In genomic region chr10:11563936-11564335, GRCh38 we compare ENCODE assay signal across 16 cellular contexts. TPM values are rescaled to one million over a fixed set of nuclear protein-coding genes. Genes with fewer than 3 reads are reported as not detected.
DNase-seq lines count a peak whose midpoint lies in the region; FAIRE-seq and TF ChIP-seq lines count a peak whose summit lies in the region.
"Had no signal": no experiment of that assay in that cellular context is flagged by ENCODE, and none has a peak within 500 bp of the region (broad histone marks: within the 10 kb centered on the region; RNA-seq: fewer than 3 reads in every experiment).

No MANE protein-coding gene starts in this region.

- H2BK5ac ChIP-seq in mesendoderm (ENCODE audit: low read length) = no peak overlapping the region

- H3K27me3 ChIP-seq in bronchial epithelial cell (ENCODE audit: control insufficient read depth, insufficient read depth, low read length) (no peaks in the 10 kb centered on the region), mesendoderm (ENCODE audit: insufficient read depth, low read length, poor library complexity) (no peaks in the 10 kb centered on the region), transverse colon (no peaks in the 10 kb centered on the region)

- peaks cover 14% of the 10 kb centered on the region for H3K79me1 ChIP-seq in mesendoderm (ENCODE audit: low read length)

- no CpG with 5 or more reads among the region's 2 CpGs for WGBS in mesendoderm (ENCODE audit: extremely low coverage, insufficient coverage, low lambda C conversion rate)
- WGBS in transverse colon (ENCODE audit: low coverage in 1 of 2), 2 donors = 72 to 83% methylated on average over 1 to 2 of the region's 2 CpGs

- FAIRE-seq in bronchial epithelial cell (lab: Jason Lieb, UNC) = no peak
- FAIRE-seq: G401.6 had no signal

- intact Hi-C loops in transverse colon (cut with DNase I; ENCODE audit: low total_unique reads) = no loop called here

- no peak overlapping the region for H3K4me3 ChIP-seq in bronchial epithelial cell (ENCODE audit: low read depth, low read length)
- H3K4me3 ChIP-seq in mesendoderm (ENCODE audit: low read length) = no peak overlapping the region
- H3K4me3 ChIP-seq in transverse colon = no peak overlapping the region
- H3K4me3 ChIP-seq: GM23248, SK-N-MC had no signal

- H3K4ac ChIP-seq in mesendoderm (ENCODE audit: low read depth, low read length) = no peak overlapping the region

- H3K56ac ChIP-seq in mesendoderm (ENCODE audit: low read length) = no peak overlapping the region

- no peak overlapping the region for H3K18ac ChIP-seq in mesendoderm (ENCODE audit: low read length)

- H4K5ac ChIP-seq in mesendoderm (ENCODE audit: low read length) = no peak overlapping the region

- no peak overlapping the region for H2BK15ac ChIP-seq in mesendoderm (replicated peaks; ENCODE audit: low read depth)

- H4K8ac ChIP-seq in mesendoderm (ENCODE audit: low read depth, low read length) = no peak overlapping the region

- H2BK120ac ChIP-seq in mesendoderm (ENCODE audit: low read depth, low read length) = no peak overlapping the region

- no peak for TF ChIP-seq POLR2A in transverse colon (IDR thresholded peaks at IDR 0.05)

- H3K9me3 ChIP-seq in transverse colon = no peaks in the 10 kb centered on the region

- no peak overlapping the region for H3K27ac ChIP-seq in mesendoderm (ENCODE audit: low read depth, low read length)
- H3K27ac ChIP-seq in transverse colon = no peak overlapping the region
- H3K27ac ChIP-seq: GM23248, SK-N-MC had no signal

- H3K23ac ChIP-seq in mesendoderm (ENCODE audit: low read length) = no peak overlapping the region

- in situ Hi-C loops in transverse colon (cut with MboI; ENCODE audit: low pct_ligation_motif_present in 1 of 4, low pct_unique_long_range_greater_than_20kb in 1 of 4, low sequenced_read_pairs in 3 of 4) = no loop called here

- DNase-seq in NCI-H1105 treated with DMSO at 0.1 percent for 48 hours (lab: John Stamatoyannopoulos, UW) = peak; percentile 69
- no peak for DNase-seq in NCI-H1105 (lab: John Stamatoyannopoulos, UW)
- peak; percentile 74 for DNase-seq in NCI-H146 (lab: John Stamatoyannopoulos, UW)
- DNase-seq in bronchial epithelial cell (ENCODE audit: low read depth) = peak; percentile 7
- peak; percentile 50 for DNase-seq in mesendoderm
- no peak for DNase-seq in GF-D8 (lab: John Stamatoyannopoulos, UW)
- DNase-seq in transverse colon = no peak
- no peak for DNase-seq in HCEC 1CT
- DNase-seq: 8988T, C1 segment of cervical spinal cord, DMS53, GM23248, NCI-H1930, NCI-H510A had no signal

- no peak for TF ChIP-seq EP300 in transverse colon (IDR thresholded peaks at IDR 0.05; ENCODE audit: low read depth)

- no peak for TF ChIP-seq CTCF in bronchial epithelial cell (IDR thresholded peaks at IDR 0.05; ENCODE audit: insufficient read depth, low read length, severe bottlenecking)
- TF ChIP-seq CTCF in transverse colon (IDR thresholded peaks at IDR 0.05) = no peak

- H3K36me3 ChIP-seq in bronchial epithelial cell (ENCODE audit: control insufficient read depth, insufficient read depth, low read length) (no peaks in the 10 kb centered on the region), mesendoderm (ENCODE audit: control insufficient read depth, insufficient read depth, low read length) (no peaks in the 10 kb centered on the region), transverse colon (no peaks in the 10 kb centered on the region)

- no peak overlapping the region for H3K4me2 ChIP-seq in mesendoderm (ENCODE audit: low read length)

- H3K9ac ChIP-seq in mesendoderm (ENCODE audit: low read length) = no peak overlapping the region
- H3K9ac ChIP-seq: GM23248 had no signal

- H3K79me2 ChIP-seq in mesendoderm (ENCODE audit: control insufficient read depth, insufficient read depth, low read length) = peaks cover 20% of the 10 kb centered on the region

- H3K4me1 ChIP-seq in mesendoderm (ENCODE audit: control insufficient read depth, low read depth, low read length) = no peaks in the 10 kb centered on the region
- H3K4me1 ChIP-seq in transverse colon = peaks cover 4 to 22% (median 11%) of the 10 kb centered on the region in 4 donors

- no peak overlapping the region for H2AK5ac ChIP-seq in mesendoderm (ENCODE audit: low read length)

RNA-seq across cellular contexts. Expression of gene USP6NL, which starts 47.5 kb away (rescaled TPM):
- total RNA-seq in bronchial epithelial cell (8.7 and 15.9 TPM in 2 replicates), transverse colon (10 to 100 TPM; 17.3 to 45.8 (median 26.6) TPM)
- polyA plus RNA-seq in mesendoderm (2013, experiment 1 of 2) = 19.8 TPM
- polyA plus RNA-seq in mesendoderm (2013, experiment 2 of 2) = 19.1 TPM

Comparison
In these comparisons a context has a peak if more than half of its experiments do, and no peak if none do; other contexts are left out.
1. DNase-seq: peak in NCI-H1105 treated with DMSO at 0.1 percent for 48 hours (single experiment), NCI-H146 (single experiment), bronchial epithelial cell (single experiment) and mesendoderm (single experiment); none in NCI-H1105 (single experiment), GF-D8 (single experiment), transverse colon (single experiment) and HCEC 1CT (single experiment).